ENCODE assay signal across 16 cellular contexts in genomic region chr2:101145406-101145805, GRCh38. TPM values are rescaled to one million over a fixed set of nuclear protein-coding genes. Genes with fewer than 3 reads are reported as not detected.
A peak's percentile ranks its signal among the peaks of the same experiment; 100 is the strongest.
DNase-seq lines count a peak whose midpoint lies in the region; ATAC-seq and TF ChIP-seq lines count a peak whose summit lies in the region.
"Had no signal": no experiment of that assay in that cellular context is flagged by ENCODE, and none has a peak within 500 bp of the region (broad histone marks: within the 10 kb centered on the region; RNA-seq: fewer than 3 reads in every experiment).

No MANE protein-coding gene starts in this region.

- peaks cover 72% of the 10 kb centered on the region for H3K4me1 ChIP-seq in GM23338 (ENCODE audit: insufficient read depth)
- H3K4me1 ChIP-seq in Panc1 (ENCODE audit: control insufficient read depth, insufficient read depth, low read length) = peaks cover 67% of the 10 kb centered on the region
- H3K4me1 ChIP-seq in tibial artery = peaks cover 0 to 43% (median 18%) of the 10 kb centered on the region in 4 donors
- H3K4me1 ChIP-seq in smooth muscle cell (ENCODE audit: low read depth) = peaks cover 3% of the 10 kb centered on the region

- peaks cover 75% of the 10 kb centered on the region for H3K4me1 Mint-ChIP-seq in GM23338

- no peak overlapping the region for H3K27ac Mint-ChIP-seq in GM23338
- H3K27ac Mint-ChIP-seq: effector memory CD8-positive, alpha-beta T cell had no signal

- H3K4me2 ChIP-seq in GM23338 = peak overlapping the region; percentile 97
- H3K4me2 ChIP-seq in smooth muscle cell = no peak overlapping the region

- H3K9me2 ChIP-seq in GM23338 (ENCODE audit: insufficient read depth) = no peaks in the 10 kb centered on the region; the same call in 1 of the 2 replicates

- no peak overlapping the region for H3K4me3 Mint-ChIP-seq in GM23338
- H3K4me3 Mint-ChIP-seq: effector memory CD8-positive, alpha-beta T cell had no signal

- H2AFZ ChIP-seq in GM23338 (no peak overlapping the region), smooth muscle cell (ENCODE audit: low read depth) (no peak overlapping the region)

- H3K4me3 ChIP-seq in GM23338 (no peak overlapping the region), Panc1 (ENCODE audit: low read depth in 2 of 2, low read length in 2 of 2) (peak overlapping the region; percentile 93 to 98; a peak in 3 of 4 replicates), tibial artery (no peak overlapping the region), smooth muscle cell (no peak overlapping the region)
- H3K4me3 ChIP-seq: left lung, pancreas, skin epidermis had no signal

- POLR2A ChIA-PET in Panc1 (lab: Charles Lee) = no interaction called here

- no peaks in the 10 kb centered on the region for H3K36me3 ChIP-seq in GM23338 (ENCODE audit: insufficient read depth)
- H3K36me3 ChIP-seq in Panc1 (ENCODE audit: control insufficient read depth, insufficient read depth, low read length) = peaks cover 12% of the 10 kb centered on the region
- no peaks in the 10 kb centered on the region for H3K36me3 ChIP-seq in tibial artery
- H3K36me3 ChIP-seq in smooth muscle cell (ENCODE audit: low read depth) = no peaks in the 10 kb centered on the region
- H3K36me3 ChIP-seq: left lung, pancreas had no signal

- H3K9ac ChIP-seq in smooth muscle cell (ENCODE audit: low read depth) = no peak overlapping the region

- peaks cover 12% of the 10 kb centered on the region; the same call in 2 of the 3 replicates for H3K36me3 Mint-ChIP-seq in GM23338 (ENCODE audit: low read depth)

- H3K27ac ChIP-seq in GM23338 (ENCODE audit: low read depth) (no peak overlapping the region), Panc1 (ENCODE audit: low read length) (peak overlapping the region; percentile 100), tibial artery (no peak overlapping the region), smooth muscle cell (ENCODE audit: low read depth) (no peak overlapping the region)
- H3K27ac ChIP-seq: left lung, pancreas, skin epidermis had no signal

- H4K20me1 ChIP-seq in GM23338 (replicated peaks; ENCODE audit: insufficient read depth) (peaks cover 40% of the 10 kb centered on the region), smooth muscle cell (ENCODE audit: low read depth) (no peaks in the 10 kb centered on the region)

- ATAC-seq in GM23338 (peak; percentile 61), Panc1 (peak; percentile 34), HG03565 (IDR thresholded peaks at IDR 0.05; ENCODE audit: unreplicated experiment) (no peak)
- ATAC-seq: effector memory CD8-positive, alpha-beta T cell; left lung; pancreas had no signal

- peaks cover 100% of the 10 kb centered on the region for H3K79me2 ChIP-seq in GM23338 (replicated peaks; ENCODE audit: insufficient read depth)
- H3K79me2 ChIP-seq in smooth muscle cell (ENCODE audit: low read depth) = no peaks in the 10 kb centered on the region

- intact Hi-C loops in Panc1 (cut with micrococcal nuclease; ENCODE audit: unreplicated experiment) (loop anchor here (5.0 kb wide), 1 partner anchor 33 kb away; no protein-coding TSS in a partner anchor), tibial artery (cut with DNase I; ENCODE audit: low total_unique reads) (no loop called here)

- CTCF ChIA-PET in Panc1 (lab: Charles Lee) = interaction anchor here (0.6 kb wide), 1 partner anchor 23 kb away, joined by 7 read pairs; no protein-coding TSS in a partner anchor

- no TSS peak for BruUV-seq in Panc1 (replicated peaks; lab: Mats Ljungman, UMichigan)

- in situ Hi-C loops in Panc1 (cut with HindIII; ENCODE audit: low pct_unique_long_range_greater_than_20kb, low sequenced_read_pairs) = no loop called here

- peaks cover 10% of the 10 kb centered on the region for H3K27me3 Mint-ChIP-seq in GM23338 (ENCODE audit: insufficient read depth, low read depth, poor library complexity)

- TF ChIP-seq CTCF in GM23338 (conservative IDR thresholded peaks at IDR 0.05; ENCODE audit: low read depth in 2 of 2) (no peak), Panc1 (IDR thresholded peaks at IDR 0.05) (no peak), tibial artery (IDR thresholded peaks at IDR 0.05) (no peak), smooth muscle cell (IDR thresholded peaks at IDR 0.05; ENCODE audit: borderline replicate concordance, insufficient read depth, poor library complexity, severe bottlenecking) (no peak)

- H3F3A ChIP-seq in GM23338 (replicated peaks; ENCODE audit: low read depth) (no peaks in the 10 kb centered on the region), smooth muscle cell (ENCODE audit: low read depth) (no peaks in the 10 kb centered on the region)

- DNase-seq in A172 (ENCODE audit: low spot score) (peak; percentile 32), GM23338 (ENCODE audit: low spot score) (peak; percentile 43), Panc1 (ENCODE audit: low read depth, low spot score) (no peak), fibroblast of peridontal ligament (ENCODE audit: extremely low read depth) (peak; percentile 27), tibial artery (no peak), smooth muscle cell (lab: John Stamatoyannopoulos, UW; ENCODE audit: unreplicated experiment) (no peak)
- DNase-seq in activated CD4-positive, alpha-beta T cell treated with anti-CD3 and anti-CD28 coated beads for 1 hour = no peak
- DNase-seq: cerebellar nuclear complex; effector memory CD8-positive, alpha-beta T cell; foreskin melanocyte; left lung; NCI-H1048; pancreas; SHP77 had no signal

- peaks cover 7% of the 10 kb centered on the region; the same call in 2 of the 3 replicates for H3K9me3 Mint-ChIP-seq in GM23338
- H3K9me3 Mint-ChIP-seq: effector memory CD8-positive, alpha-beta T cell had no signal

- H3K27me3 ChIP-seq in GM23338 (ENCODE audit: insufficient read depth) (peaks cover 9% of the 10 kb centered on the region), Panc1 (ENCODE audit: control insufficient read depth, insufficient read depth, low read length) (no peaks in the 10 kb centered on the region), tibial artery (no peaks in the 10 kb centered on the region), smooth muscle cell (ENCODE audit: low read depth) (peaks cover 14% of the 10 kb centered on the region)
- H3K27me3 ChIP-seq: left lung, pancreas had no signal

- 33% methylated on average over 2 of the region's 2 CpGs for WGBS in smooth muscle cell (ENCODE audit: low lambda C conversion rate)

- H3K9me3 ChIP-seq in Panc1 (ENCODE audit: control insufficient read depth, insufficient read depth, low read depth, low read length) (no peaks in the 10 kb centered on the region), tibial artery (no peaks in the 10 kb centered on the region), smooth muscle cell (replicated peaks; ENCODE audit: low read depth) (no peaks in the 10 kb centered on the region)
- H3K9me3 ChIP-seq: left lung, pancreas had no signal

TF ChIP-seq in GM23338, 12 proteins besides CTCF, POLR2A, EP300 and RAD21 (continues in another document):
- TF ChIP-seq JUNB (IDR thresholded peaks at IDR 0.05; ENCODE audit: unreplicated experiment) = no peak

RNA-seq across cellular contexts. Expression of gene TBC1D8, which starts 5.8 kb away (rescaled TPM):
- total RNA-seq in A172 (2014; rRNA removed; shearing (Covaris generic)) = 4.3 and 4.9 TPM in 2 replicates
- total RNA-seq in GM23338 (2014; rRNA removed; shearing (Covaris generic)) = 36.9 and 39.5 TPM in 2 replicates
- 15.5 and 18.0 TPM in 2 replicates for polyA plus RNA-seq in GM23338 (2016; fragmentation: Nextera tagmentation; extraction: Ambion mirVana)
- total RNA-seq in Panc1 (2021; ENCODE audit: unreplicated experiment) = 139 TPM
- polyA plus RNA-seq in Panc1 (2012; ENCODE audit: insufficient read length) = 171 TPM
- total RNA-seq in smooth muscle cell = 4.4 and 15.1 TPM in 2 replicates
- 0.89 and 2.1 TPM in 2 replicates for polyA plus RNA-seq in smooth muscle cell

Comparison
In these comparisons a context has a peak if more than half of its experiments do, and no peak if none do; other contexts are left out.
1. DNase-seq: peak in A172 (single experiment), GM23338 (single experiment) and fibroblast of peridontal ligament (single experiment); none in Panc1 (single experiment), tibial artery (0 of 2), smooth muscle cell (single experiment) and activated CD4-positive, alpha-beta T cell treated with anti-CD3 and anti-CD28 coated beads for 1 hour (single experiment).
2. H3K4me3 ChIP-seq: peak in Panc1 (2 of 2); none in GM23338 (single experiment), tibial artery (0 of 2) and smooth muscle cell (single experiment).